Comparison of ENCODE assay signal across 8 cellular contexts in the genomic region with DNA sequence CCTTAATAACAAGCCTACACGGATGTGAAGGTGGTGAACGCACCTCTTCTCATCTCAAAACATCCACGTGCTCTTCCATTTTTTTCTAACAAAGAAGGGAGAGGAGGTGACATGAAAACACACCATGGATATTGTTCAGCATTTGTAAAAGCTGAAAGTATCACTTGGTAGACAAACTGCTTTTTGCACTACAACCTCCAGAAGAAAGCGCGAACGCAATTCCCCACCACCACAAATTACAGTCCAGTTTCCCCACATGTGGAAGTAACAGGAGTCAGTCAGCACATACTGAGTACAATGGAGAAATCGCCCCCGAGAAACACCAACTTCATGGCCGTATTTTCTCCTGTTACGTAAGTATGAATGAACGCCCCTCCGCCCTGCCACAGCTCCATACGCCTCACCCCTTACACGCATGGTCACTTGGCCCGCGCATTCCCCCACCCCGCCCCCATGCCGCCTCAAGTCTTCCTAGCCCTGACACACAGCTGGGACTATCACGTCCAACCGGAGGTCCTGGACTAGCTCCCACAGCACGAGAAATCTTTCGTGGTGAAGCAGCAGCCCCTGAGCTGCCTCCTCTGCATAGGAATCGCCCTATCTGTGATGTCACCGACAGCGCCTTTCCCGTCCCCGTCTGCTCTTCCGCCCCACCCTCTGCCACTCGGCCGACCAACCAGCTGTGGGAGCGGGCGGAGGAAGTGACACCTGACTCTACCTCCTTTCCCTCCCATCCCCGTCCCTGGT.
DNase-seq lines count a peak whose midpoint lies in the region; ATAC-seq, FAIRE-seq and TF ChIP-seq lines count a peak whose summit lies in the region.
"Not testable (repeated sequence)": the region's sequence is repeated elsewhere in the genome, so short reads cannot be mapped to it uniquely, and the experiment has no call there.

No MANE protein-coding gene starts in this region.

- peak overlapping the region; percentile 24 to 57 (median 40) for H3K4me3 ChIP-seq in esophagus muscularis mucosa
- not testable (repeated sequence) for H3K4me3 ChIP-seq in lung

- not testable (repeated sequence) for H3K4me1 ChIP-seq in esophagus muscularis mucosa; lung (ENCODE audit: control insufficient read depth in 2 of 2, insufficient read depth in 2 of 2, low read length in 2 of 2)

- not testable (repeated sequence) for FAIRE-seq in D721Med (lab: Jason Lieb, UNC)

- ATAC-seq in GM21447 (IDR thresholded peaks at IDR 0.05; ENCODE audit: unreplicated experiment): peak; percentile 88
- peak; percentile 71 for ATAC-seq in HG03469 (IDR thresholded peaks at IDR 0.05; ENCODE audit: unreplicated experiment)
- peak; percentile 47 for ATAC-seq in lung (ENCODE audit: insufficient read depth, low FRiP score)

- TF ChIP-seq EP300 in esophagus muscularis mucosa (IDR thresholded peaks at IDR 0.05): not testable (repeated sequence)

- peak overlapping the region; percentile 60 to 69 (median 66) for H3K27ac ChIP-seq in esophagus muscularis mucosa (replicated peaks in 1 of 4)
- H3K27ac ChIP-seq in lung (ENCODE audit: low read depth in 1 of 2, low read length in 1 of 2): peak overlapping the region in 1 of 2 donors; percentile 9

- TF ChIP-seq CTCF in D721Med (IDR thresholded peaks at IDR 0.05; ENCODE audit: insufficient read depth, missing control alignments); esophagus muscularis mucosa (IDR thresholded peaks at IDR 0.05); lung (IDR thresholded peaks at IDR 0.05; ENCODE audit: control extremely low read depth, extremely low read depth): not testable (repeated sequence)

- not testable (repeated sequence) for H3K9me3 ChIP-seq in esophagus muscularis mucosa; lung (ENCODE audit: control insufficient read depth in 2 of 2, insufficient read depth in 1 of 2, low read length in 1 of 2)

- WGBS in esophagus muscularis mucosa: 4% methylated on average over 13 of the region's 33 CpGs
- WGBS in lung, 2 donors: 7% methylated on average over 25 to 32 of the region's 33 CpGs

- not testable (repeated sequence) for H3K36me3 ChIP-seq in esophagus muscularis mucosa; lung (ENCODE audit: control insufficient read depth in 2 of 2, insufficient read depth in 2 of 2, low read length in 2 of 2)

- peak; percentile 54 for TF ChIP-seq POLR2A in esophagus muscularis mucosa (IDR thresholded peaks at IDR 0.05; ENCODE audit: low read depth)

- peaks cover 0 to 15% (median 0%) of the 10 kb centered on the region in 4 donors for H3K27me3 ChIP-seq in esophagus muscularis mucosa
- not testable (repeated sequence) for H3K27me3 ChIP-seq in lung (ENCODE audit: control insufficient read depth, insufficient read depth)

- DNase-seq in D721Med (ENCODE audit: insufficient read length, low spot score): peak; percentile 14
- DNase-seq in SIG-M5 treated with dmso at 0.1 percent for 504 hours (lab: John Stamatoyannopoulos, UW; ENCODE audit: unreplicated experiment): peak; percentile 71
- DNase-seq in activated gamma-delta T cell treated with Interleukin-2 at 50 U/mL for 16 hours: peak; percentile 20
- DNase-seq in esophagus muscularis mucosa (ENCODE audit: extremely low spot score): peak; percentile 70
- DNase-seq in lung (ENCODE audit: low spot score): not testable (repeated sequence)
- DNase-seq in stimulated activated CD4-positive, alpha-beta T cell treated with anti-CD3 and anti-CD28 coated beads, Interleukin-4, amount 100 ng/mL, for 1 hour: peak; percentile 55

- intact Hi-C loops in esophagus muscularis mucosa (cut with DNase I): not testable (repeated sequence)
